ENCODE assay signal across 18 cellular contexts in the genomic region with DNA sequence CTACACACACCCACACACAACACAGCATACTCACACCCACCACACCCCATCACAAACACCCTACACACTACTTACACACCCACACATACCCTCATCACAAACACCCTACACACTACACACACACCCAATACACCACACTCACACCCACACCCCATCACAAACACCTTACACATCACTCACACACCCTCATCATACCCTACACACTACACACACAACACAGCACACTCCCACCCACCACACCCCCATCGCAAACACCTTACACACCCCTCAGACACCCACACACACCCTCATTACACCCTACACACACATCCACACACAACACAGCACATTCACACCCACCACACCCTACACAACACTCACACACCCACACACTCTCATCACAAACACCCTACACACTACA.
"Had no signal": no experiment of that assay in that cellular context is flagged by ENCODE, and none has a peak within 500 bp of the region (broad histone marks: within the 10 kb centered on the region; RNA-seq: fewer than 3 reads in every experiment).

No MANE protein-coding gene starts in this region.

- H3K4me1 ChIP-seq: upper lobe of right lung had no signal

- H3K4me3 ChIP-seq: esophagus squamous epithelium, mucosa of descending colon, spleen, thoracic aorta, upper lobe of right lung had no signal

- H3K4me3 Mint-ChIP-seq: activated naive CD8-positive, alpha-beta T cell treated with anti-CD3 and anti-CD28 coated beads, Interleukin-2, amount 10 ng/mL, durations not matched to agents 7 days and 5 days; memory B cell; naive B cell; stimulated activated memory B cell treated with anti-CD40 and anti-IgM and Interleukin-4, amounts not matched to agents 10 μg/mL and 1 μg/mL and 100 μg/mL, for 72 hours had no signal

- DNase-seq: activated CD4-positive, alpha-beta T cell treated with anti-CD3 and anti-CD28 coated beads for 1 hour; activated CD4-positive, alpha-beta T cell treated with anti-CD3 and anti-CD28 coated beads, Interleukin-2, amount 50 U/mL, for 4 hours; activated naive CD4-positive, alpha-beta T cell; activated naive CD8-positive, alpha-beta T cell treated with anti-CD3 and anti-CD28 coated beads, Interleukin-2, amount 10 ng/mL, durations not matched to agents 7 days and 5 days; activated T-cell treated with anti-CD3 and anti-CD28 coated beads for 4 hours; cerebellar nuclear complex; effector CD4-positive, alpha-beta T cell; esophagus squamous epithelium; mucosa of descending colon; naive B cell; spleen; stimulated activated CD4-positive, alpha-beta T cell treated with anti-CD3 and anti-CD28 coated beads, Interleukin-4, amount 100 ng/mL, for 4 hours; T-helper 2 cell; upper lobe of right lung; WERI-Rb-1 had no signal

- ATAC-seq: mucosa of descending colon; stimulated activated memory B cell treated with anti-CD40 and anti-IgM and Interleukin-4, amounts not matched to agents 10 μg/mL and 1 μg/mL and 100 μg/mL, for 72 hours; upper lobe of right lung had no signal

- H3K27ac Mint-ChIP-seq: memory B cell; stimulated activated memory B cell treated with anti-CD40 and anti-IgM and Interleukin-4, amounts not matched to agents 10 μg/mL and 1 μg/mL and 100 μg/mL, for 72 hours had no signal

- H3K27me3 Mint-ChIP-seq: activated naive CD8-positive, alpha-beta T cell treated with anti-CD3 and anti-CD28 coated beads, Interleukin-2, amount 10 ng/mL, durations not matched to agents 7 days and 5 days; memory B cell; naive B cell; stimulated activated memory B cell treated with anti-CD40 and anti-IgM and Interleukin-4, amounts not matched to agents 10 μg/mL and 1 μg/mL and 100 μg/mL, for 72 hours had no signal

- H3K9me3 Mint-ChIP-seq: memory B cell; stimulated activated memory B cell treated with anti-CD40 and anti-IgM and Interleukin-4, amounts not matched to agents 10 μg/mL and 1 μg/mL and 100 μg/mL, for 72 hours had no signal

- H3K27ac ChIP-seq: esophagus squamous epithelium, spleen, thoracic aorta, upper lobe of right lung, WERI-Rb-1 had no signal

- H3K9me3 ChIP-seq: esophagus squamous epithelium, mucosa of descending colon, spleen, thoracic aorta, upper lobe of right lung had no signal

- H3K27me3 ChIP-seq: esophagus squamous epithelium, spleen, upper lobe of right lung had no signal

- H3K36me3 ChIP-seq: WERI-Rb-1 had no signal
